In the genomic region with DNA sequence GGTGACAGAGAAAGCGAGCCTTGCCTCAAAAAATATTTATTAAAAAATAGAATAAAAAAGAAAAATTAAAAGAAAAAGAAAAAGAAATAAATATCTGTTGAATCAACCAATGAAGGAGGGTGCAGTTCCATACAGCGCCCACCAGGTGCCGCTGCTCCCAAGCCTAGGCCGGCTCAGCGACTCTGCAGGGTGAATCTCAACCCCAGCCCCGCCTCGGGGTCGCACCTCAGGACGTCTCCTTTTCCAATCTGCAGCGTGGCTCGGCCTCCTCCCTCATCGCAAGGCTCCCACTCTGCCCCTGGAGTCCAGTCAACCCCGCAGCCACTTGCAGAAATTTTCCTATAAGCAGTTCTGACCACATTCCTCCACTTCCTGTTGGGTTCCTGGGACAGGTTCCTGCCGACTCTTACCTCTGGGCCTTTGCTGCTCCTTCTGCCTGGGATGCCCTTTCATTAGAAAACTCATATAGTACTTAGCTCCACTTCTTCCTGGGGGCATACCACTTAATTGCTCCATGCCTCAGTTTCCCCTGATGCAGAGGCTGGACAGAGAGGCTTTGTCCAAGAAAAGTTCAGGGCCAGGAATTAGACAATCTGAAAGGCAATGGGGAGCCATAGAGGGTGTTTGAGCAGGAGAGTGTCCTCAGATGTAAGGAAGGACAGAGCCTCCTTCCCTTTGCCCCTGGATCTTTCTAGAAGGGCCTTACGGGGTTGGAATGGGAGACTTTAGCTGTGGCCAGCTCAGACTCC, we compare ENCODE assay signal across 1 cellular context.
TF ChIP-seq lines count a peak whose summit lies in the region.

No MANE protein-coding gene starts in this region.

TF ChIP-seq in A549, 52 proteins besides CTCF, POLR2A, EP300 and RAD21 (continued from another document):
- TF ChIP-seq ZFP36 (IDR thresholded peaks at IDR 0.05; ENCODE audit: borderline replicate concordance, partially characterized antibody) (peak; percentile 87), SMC3 (IDR thresholded peaks at IDR 0.05) (peak; percentile 77)
